Comparison of ENCODE assay signal across 13 cellular contexts in genomic region chr11:1869427-1870325, GRCh38. TPM values are rescaled to one million over a fixed set of nuclear protein-coding genes. Genes with fewer than 3 reads are reported as not detected.
DNase-seq lines count a peak whose midpoint lies in the region; ATAC-seq and TF ChIP-seq lines count a peak whose summit lies in the region.
"Had no signal": no experiment of that assay in that cellular context is flagged by ENCODE, and none has a peak within 500 bp of the region (broad histone marks: within the 10 kb centered on the region; RNA-seq: fewer than 3 reads in every experiment).

No MANE protein-coding gene starts in this region.

- H3K4me2 ChIP-seq in BLaER1 treated with 17β-estradiol and CSF1 and Interleukin-3, amounts not matched to agents 10 nM and 100 nM: peak overlapping the region; percentile 69 to 100 (median 96); a peak in 21 of 22 replicates
- no peak overlapping the region for H3K4me2 ChIP-seq in IMR-90 (ENCODE audit: low read depth, low read length)

- H3K9ac ChIP-seq in BLaER1 treated with 17β-estradiol and CSF1 and Interleukin-3, amounts not matched to agents 10 nM and 100 nM: peak overlapping the region in 1 of 11 experiments; percentile 48; a peak in 1 of 22 replicates
- no peak overlapping the region for H3K9ac ChIP-seq in IMR-90 (ENCODE audit: low read depth, low read length)
- H3K9ac ChIP-seq in duodenal mucosa (ENCODE audit: low read depth in 1 of 2, low read length in 2 of 2): no peak overlapping the region

- no peak overlapping the region for H2AK5ac ChIP-seq in IMR-90 (ENCODE audit: low read depth, low read length)

- intact Hi-C loops in IMR-90 (cut with micrococcal nuclease): no loop called here

- no peaks in the 10 kb centered on the region for H3K79me1 ChIP-seq in IMR-90 (ENCODE audit: low read depth in 1 of 2, low read length in 2 of 2)

- TF ChIP-seq CTCF in IMR-90 (conservative IDR thresholded peaks at IDR 0.05; ENCODE audit: low read depth, low read length) (no peak), neutrophil (IDR thresholded peaks at IDR 0.05) (no peak)

- H3K4ac ChIP-seq in IMR-90 (ENCODE audit: low read depth, low read length): no peak overlapping the region

- CTCF ChIA-PET in IMR-90 (lab: Yijun Ruan, JAX): interaction anchor here (1.0 kb wide), 1 partner anchor 12 kb away, joined by 3 read pairs; no protein-coding TSS in a partner anchor

- no peak overlapping the region for H3K56ac ChIP-seq in IMR-90 (ENCODE audit: extremely low read depth, insufficient read depth, low read length)

- in situ Hi-C loops in IMR-90 (cut with MboI; ENCODE audit: low sequenced_read_pairs): no loop called here

- peak overlapping the region in 3 of 10 experiments; percentile 26 to 42 (median 35); a peak in 4 of 20 replicates for H3K4me3 ChIP-seq in BLaER1 treated with 17β-estradiol and CSF1 and Interleukin-3, amounts not matched to agents 10 nM and 100 nM
- no peak overlapping the region for H3K4me3 ChIP-seq in IMR-90 (ENCODE audit: insufficient read depth, low read depth, low read length)
- H3K4me3 ChIP-seq in duodenal mucosa (ENCODE audit: low read depth in 1 of 2, low read length in 2 of 2): peak overlapping the region in 1 of 2 donors; percentile 16
- H3K4me3 ChIP-seq in neutrophil (ENCODE audit: low read depth in 1 of 2, low read length in 1 of 2): no peak overlapping the region

- H3K4me1 ChIP-seq in BLaER1 treated with 17β-estradiol and CSF1 and Interleukin-3, amounts not matched to agents 10 nM and 100 nM: peaks cover 55 to 89% (median 75%) of the 10 kb centered on the region in 10 experiments
- H3K4me1 ChIP-seq in IMR-90 (ENCODE audit: control insufficient read depth, insufficient read depth, low read length) (peaks cover 2% of the 10 kb centered on the region; the same call in 1 of the 2 replicates), duodenal mucosa (ENCODE audit: control insufficient read depth in 1 of 2, insufficient read depth in 2 of 2, low read length in 2 of 2) (peaks cover 0 to 21% of the 10 kb centered on the region in 2 donors), neutrophil (ENCODE audit: control insufficient read depth in 1 of 2, insufficient read depth in 1 of 2, low read depth in 1 of 2, low read length in 1 of 2) (peaks cover 5 to 93% of the 10 kb centered on the region in 2 experiments)

- 60% methylated on average over 7 of the region's 34 CpGs; no CpG with 5 or more reads in 1 of the 2 experiments for WGBS in IMR-90 (ENCODE audit: extremely low coverage in 2 of 2, insufficient read length in 1 of 2), 2 experiments

- no peak for DNase-seq in IMR-90
- no peak for DNase-seq in Ammon's horn (ENCODE audit: low spot score)
- DNase-seq in middle frontal gyrus (ENCODE audit: extremely low spot score, low spot score): no peak
- DNase-seq in epidermal melanocyte (ENCODE audit: insufficient read length, low spot score): no peak
- DNase-seq: activated naive CD8-positive, alpha-beta T cell treated with anti-CD3 and anti-CD28 coated beads for 36 hours; SIG-M5 had no signal

- H4K5ac ChIP-seq in IMR-90 (ENCODE audit: low read depth, low read length): no peak overlapping the region

- no TSS peak for BruUV-seq in IMR-90 (replicated peaks; lab: Mats Ljungman, UMichigan)

- no peak overlapping the region for H2AK9ac ChIP-seq in IMR-90 (replicated peaks; ENCODE audit: low read depth, low read length, poor library complexity)

- H3K23ac ChIP-seq in IMR-90 (ENCODE audit: low read depth, low read length): no peak overlapping the region

- no peak overlapping the region for H2BK5ac ChIP-seq in IMR-90 (ENCODE audit: low read depth, low read length, poor library complexity, severe bottlenecking)

- no peak for TF ChIP-seq POLR2A in IMR-90 (IDR thresholded peaks at IDR 0.05; ENCODE audit: low read depth, low read length)

- H4K8ac ChIP-seq in IMR-90 (ENCODE audit: low read depth in 2 of 2, low read length in 2 of 2): no peak overlapping the region

- H2BK15ac ChIP-seq in IMR-90 (ENCODE audit: low read depth, low read length): no peak overlapping the region

- no peak overlapping the region for H4K91ac ChIP-seq in IMR-90 (ENCODE audit: insufficient read depth, low read depth, low read length)

- TF ChIP-seq RAD21 in IMR-90 (IDR thresholded peaks at IDR 0.05; ENCODE audit: low read length): no peak

- no peak overlapping the region for H2BK20ac ChIP-seq in IMR-90 (ENCODE audit: low read depth, low read length)

- no peak overlapping the region for H3K27ac ChIP-seq in BLaER1 treated with 17β-estradiol and CSF1 and Interleukin-3, amounts not matched to agents 10 nM and 100 nM
- H3K27ac ChIP-seq in IMR-90 (ENCODE audit: insufficient read depth, low read length) (no peak overlapping the region), duodenal mucosa (ENCODE audit: low read depth, low read length) (peak overlapping the region; percentile 10), neutrophil (peak overlapping the region; percentile 45)

- peaks cover 54 to 76% (median 64%) of the 10 kb centered on the region in 11 experiments for H3K27me3 ChIP-seq in BLaER1 treated with 17β-estradiol and CSF1 and Interleukin-3, amounts not matched to agents 10 nM and 100 nM
- H3K27me3 ChIP-seq in IMR-90 (ENCODE audit: control insufficient read depth, insufficient read depth, low read length) (peaks cover 22% of the 10 kb centered on the region; the same call in 1 of the 2 replicates), duodenal mucosa (ENCODE audit: control insufficient read depth in 1 of 2, insufficient read depth in 2 of 2, low read length in 2 of 2) (peaks cover 0 to 3% of the 10 kb centered on the region in 2 donors), neutrophil (no peaks in the 10 kb centered on the region)

- no peak overlapping the region for H3K14ac ChIP-seq in IMR-90 (replicated peaks; ENCODE audit: low read depth, low read length)

- no peak overlapping the region for H2BK120ac ChIP-seq in IMR-90 (ENCODE audit: low read depth, low read length)

- dilution Hi-C loops in IMR-90 (cut with HindIII; ENCODE audit: low sequenced_read_pairs, unreplicated experiment): no loop called here

- H3K9me1 ChIP-seq in IMR-90 (ENCODE audit: insufficient read depth, low read length): no peaks in the 10 kb centered on the region

- peaks cover 36 to 87% (median 55%) of the 10 kb centered on the region in 11 experiments; a peak in 20 of 22 replicates for H4K20me1 ChIP-seq in BLaER1 treated with 17β-estradiol and CSF1 and Interleukin-3, amounts not matched to agents 10 nM and 100 nM
- H4K20me1 ChIP-seq in IMR-90 (ENCODE audit: insufficient read depth, low read length): no peaks in the 10 kb centered on the region

- H3K36me3 ChIP-seq in BLaER1 treated with 17β-estradiol and CSF1 and Interleukin-3, amounts not matched to agents 10 nM and 100 nM: no peaks in the 10 kb centered on the region
- H3K36me3 ChIP-seq in IMR-90 (ENCODE audit: control insufficient read depth, insufficient read depth, low read length): no peaks in the 10 kb centered on the region
- no peaks in the 10 kb centered on the region for H3K36me3 ChIP-seq in duodenal mucosa (ENCODE audit: control insufficient read depth in 1 of 2, insufficient read depth in 2 of 2, low read length in 2 of 2)
- peaks cover 88% of the 10 kb centered on the region for H3K36me3 ChIP-seq in neutrophil

- POLR2A ChIA-PET in IMR-90 (lab: Charles Lee; ENCODE audit: unreplicated experiment): no interaction called here

- H3K18ac ChIP-seq in IMR-90 (ENCODE audit: low read depth, low read length): no peak overlapping the region

- H3K9me3 ChIP-seq in BLaER1 treated with 17β-estradiol and CSF1 and Interleukin-3, amounts not matched to agents 10 nM and 100 nM (replicated peaks in 1 of 11): no peaks in the 10 kb centered on the region
- H3K9me3 ChIP-seq in IMR-90 (ENCODE audit: control insufficient read depth, insufficient read depth, low read length) (no peaks in the 10 kb centered on the region), duodenal mucosa (ENCODE audit: control insufficient read depth in 1 of 2, low read length in 2 of 2) (no peaks in the 10 kb centered on the region), neutrophil (no peaks in the 10 kb centered on the region)

- ATAC-seq in IMR-90 (ENCODE audit: low read depth) (0 out of 2 replicates have a peak, but pooled peaks have one; percentile 27), GM19467 (IDR thresholded peaks at IDR 0.05; ENCODE audit: unreplicated experiment) (no peak)

- no peak overlapping the region for H2AFZ ChIP-seq in IMR-90 (replicated peaks; ENCODE audit: low read length, poor library complexity)

TF ChIP-seq in IMR-90, 13 proteins besides CTCF, POLR2A, EP300 and RAD21 (continues in another document):
- TF ChIP-seq SMC3 (IDR thresholded peaks at IDR 0.05; ENCODE audit: low read depth, low read length): no peak
- TF ChIP-seq, protein P1, sequence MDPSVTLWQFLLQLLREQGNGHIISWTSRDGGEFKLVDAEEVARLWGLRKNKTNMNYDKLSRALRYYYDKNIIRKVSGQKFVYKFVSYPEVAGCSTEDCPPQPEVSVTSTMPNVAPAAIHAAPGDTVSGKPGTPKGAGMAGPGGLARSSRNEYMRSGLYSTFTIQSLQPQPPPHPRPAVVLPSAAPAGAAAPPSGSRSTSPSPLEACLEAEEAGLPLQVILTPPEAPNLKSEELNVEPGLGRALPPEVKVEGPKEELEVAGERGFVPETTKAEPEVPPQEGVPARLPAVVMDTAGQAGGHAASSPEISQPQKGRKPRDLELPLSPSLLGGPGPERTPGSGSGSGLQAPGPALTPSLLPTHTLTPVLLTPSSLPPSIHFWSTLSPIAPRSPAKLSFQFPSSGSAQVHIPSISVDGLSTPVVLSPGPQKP (IDR thresholded peaks at IDR 0.05; ENCODE audit: borderline replicate concordance, low read depth, low read length): no peak

RNA-seq across cellular contexts. Expression of gene LSP1, which starts 16.8 kb away (rescaled TPM):
- total RNA-seq in IMR-90 (2012; rRNA removed): not detected in 2 replicates
- polyA plus RNA-seq in IMR-90 (2012; rRNA removed): 0.11 TPM in 1 of 2 replicates, not detected in the other
- 0.04 and 0.13 TPM in 2 replicates for polyA plus RNA-seq in IMR-90 (2012; cell fraction: cytosol; rRNA removed)
- polyA plus RNA-seq in IMR-90 (2012; cell fraction: nucleus; rRNA removed; ENCODE audit: low replicate concordance): 0.48 TPM in 1 of 2 replicates, not detected in the other
- total RNA-seq: progenitor cell of endocrine pancreas had no signal

RNA-seq across cellular contexts. Expression of gene PRR33, which starts 22.0 kb away (rescaled TPM):
- not detected in 2 replicates for total RNA-seq in IMR-90 (2012; rRNA removed)
- not detected in 2 replicates for polyA plus RNA-seq in IMR-90 (2012; rRNA removed)
- polyA plus RNA-seq in IMR-90 (2012; cell fraction: cytosol; rRNA removed): not detected in 2 replicates
- polyA plus RNA-seq in IMR-90 (2012; cell fraction: nucleus; rRNA removed; ENCODE audit: low replicate concordance): not detected in 2 replicates
- total RNA-seq: glomerular endothelial cell, H4, progenitor cell of endocrine pancreas had no signal

RNA-seq across cellular contexts. Expression of gene TNNI2, which starts 30.9 kb away (rescaled TPM):
- not detected in 2 replicates for total RNA-seq in IMR-90 (2012; rRNA removed)
- not detected in 2 replicates for polyA plus RNA-seq in IMR-90 (2012; rRNA removed)
- not detected in 2 replicates for polyA plus RNA-seq in IMR-90 (2012; cell fraction: cytosol; rRNA removed)
- polyA plus RNA-seq in IMR-90 (2012; cell fraction: nucleus; rRNA removed; ENCODE audit: low replicate concordance): 0.25 TPM in 1 of 2 replicates, not detected in the other
- total RNA-seq: glomerular endothelial cell, H4 had no signal

RNA-seq across cellular contexts. Expression of gene SYT8, which starts 34.9 kb away (rescaled TPM):
- total RNA-seq in IMR-90 (2012; rRNA removed): not detected in 2 replicates
- not detected in 2 replicates for polyA plus RNA-seq in IMR-90 (2012; rRNA removed)
- not detected in 2 replicates for polyA plus RNA-seq in IMR-90 (2012; cell fraction: cytosol; rRNA removed)
- 0.32 TPM in 1 of 2 replicates, not detected in the other for polyA plus RNA-seq in IMR-90 (2012; cell fraction: nucleus; rRNA removed; ENCODE audit: low replicate concordance)
- total RNA-seq: activated naive CD8-positive, alpha-beta T cell treated with anti-CD3 and anti-CD28 coated beads for 36 hours; glomerular endothelial cell; H4 had no signal

RNA-seq across cellular contexts. Expression of gene TNNT3, which starts 49.8 kb away (rescaled TPM):
- not detected in 2 replicates for total RNA-seq in IMR-90 (2012; rRNA removed)
- polyA plus RNA-seq in IMR-90 (2012; rRNA removed): not detected in 2 replicates
- not detected in 2 replicates for polyA plus RNA-seq in IMR-90 (2012; cell fraction: cytosol; rRNA removed)
- not detected in 2 replicates for polyA plus RNA-seq in IMR-90 (2012; cell fraction: nucleus; rRNA removed; ENCODE audit: low replicate concordance)
- total RNA-seq: glomerular endothelial cell, H4, progenitor cell of endocrine pancreas had no signal

Comparison
In these comparisons a context has a peak if more than half of its experiments do, and no peak if none do; other contexts are left out.
1. H3K27ac ChIP-seq: peak in duodenal mucosa (single experiment) and neutrophil (single experiment); none in BLaER1 treated with 17β-estradiol and CSF1 and Interleukin-3, amounts not matched to agents 10 nM and 100 nM (0 of 11) and IMR-90 (single experiment).